Comparison of ENCODE assay signal across 10 cellular contexts in the genomic region with DNA sequence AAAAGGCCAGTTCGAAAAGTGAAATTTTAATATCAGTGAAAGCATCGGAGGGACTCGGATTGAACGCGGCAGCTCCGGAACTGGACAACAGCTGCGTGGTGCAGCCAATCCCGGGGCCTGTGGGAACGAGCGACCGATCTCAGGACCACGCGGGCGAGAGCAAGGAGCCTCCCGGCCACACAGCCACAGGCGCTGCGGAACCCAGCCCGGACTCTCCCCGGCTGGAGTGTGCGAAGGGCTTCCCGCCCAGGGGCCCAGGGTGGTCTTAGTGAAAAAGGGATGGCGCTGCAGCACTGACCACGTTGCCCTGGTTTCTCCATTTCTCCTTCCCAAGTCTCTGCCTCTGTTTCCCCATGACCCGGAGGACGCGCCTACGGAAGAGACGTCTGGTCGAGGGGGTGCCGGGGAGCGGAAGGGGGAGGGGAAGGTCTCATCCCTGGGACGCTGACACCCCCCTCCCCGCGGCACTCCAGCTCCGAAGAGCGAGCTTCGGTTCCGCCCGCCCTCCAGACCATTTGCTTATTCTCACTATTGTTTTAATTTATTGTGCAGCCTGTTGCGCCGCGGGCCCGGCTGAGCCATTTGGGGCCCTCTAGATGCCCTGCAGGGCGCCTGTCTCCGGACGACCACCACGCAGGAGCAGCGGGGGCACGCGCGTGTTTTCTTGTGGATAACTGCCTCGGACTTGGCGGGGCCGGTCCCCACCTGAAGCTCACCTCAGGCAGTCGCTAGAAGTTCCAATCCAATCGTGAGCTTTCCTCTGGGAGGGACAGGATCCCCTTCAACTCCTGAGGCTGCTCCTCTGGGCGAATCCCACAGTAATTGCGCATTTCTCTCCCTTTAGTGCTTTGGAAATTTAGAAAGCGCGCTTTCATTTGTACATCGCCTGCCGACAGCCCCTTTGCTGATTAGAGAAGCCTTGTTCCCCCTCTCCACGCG.
DNase-seq lines count a peak whose midpoint lies in the region; ATAC-seq and TF ChIP-seq lines count a peak whose summit lies in the region.
"Had no signal": no experiment of that assay in that cellular context is flagged by ENCODE, and none has a peak within 500 bp of the region (broad histone marks: within the 10 kb centered on the region; RNA-seq: fewer than 3 reads in every experiment).

No MANE protein-coding gene starts in this region.

- peaks cover 4% of the 10 kb centered on the region for H3K36me3 Mint-ChIP-seq in activated CD4-positive, alpha-beta T cell treated with anti-CD3 and anti-CD28 coated beads, Interleukin-2, amount 10 ng/mL, durations not matched to agents 7 days and 5 days (ENCODE audit: low read depth)
- H3K36me3 Mint-ChIP-seq in activated naive CD8-positive, alpha-beta T cell treated with anti-CD3 and anti-CD28 coated beads for 36 hours: peaks cover 2% of the 10 kb centered on the region

- H3K36me3 ChIP-seq in lung (ENCODE audit: control insufficient read depth in 2 of 2, insufficient read depth in 2 of 2, low read length in 2 of 2) (no peaks in the 10 kb centered on the region), testis (ENCODE audit: low read depth, missing control alignments) (no peaks in the 10 kb centered on the region)

- TF ChIP-seq POLR2A in testis (IDR thresholded peaks at IDR 0.05): no peak
- TF ChIP-seq POLR2A in lower leg skin (IDR thresholded peaks at IDR 0.05): no peak

- 5 to 8% methylated on average over 58 to 64 of the region's 64 CpGs for WGBS in lung, 2 donors
- 2 to 4% methylated on average over 37 to 64 of the region's 64 CpGs for WGBS in testis, 2 donors
- WGBS in lower leg skin, 2 donors: 10% methylated on average over 45 to 62 of the region's 64 CpGs

- H3K27me3 ChIP-seq in lung (ENCODE audit: control insufficient read depth, insufficient read depth) (no peaks in the 10 kb centered on the region), testis (no peaks in the 10 kb centered on the region)

- intact Hi-C loops in testis (cut with DNase I; ENCODE audit: low total_unique reads) (no loop called here), lower leg skin (cut with DNase I; ENCODE audit: low total_unique reads) (loop anchor here (10.0 kb wide), 1 partner anchor 1035 kb away; no protein-coding TSS in a partner anchor)

- H3K27ac ChIP-seq in lung (ENCODE audit: low read depth in 1 of 2, low read length in 1 of 2): no peak overlapping the region
- no peak overlapping the region for H3K27ac ChIP-seq in testis

- CTCF ChIA-PET in activated CD4-positive, alpha-beta T cell treated with anti-CD3 and anti-CD28 coated beads, Interleukin-2, amount 10 ng/mL, durations not matched to agents 7 days and 5 days (lab: Charles Lee): no interaction called here

- no peak for ATAC-seq in lung (ENCODE audit: insufficient read depth, low FRiP score)
- no peak for ATAC-seq in GM18511 (IDR thresholded peaks at IDR 0.05; ENCODE audit: unreplicated experiment)

- H3K4me3 ChIP-seq in lung: peak overlapping the region; percentile 18
- peak overlapping the region; percentile 12 to 45 for H3K4me3 ChIP-seq in testis
- H3K4me3 ChIP-seq in lower leg skin (ENCODE audit: low read depth, poor library complexity, severe bottlenecking): no peak overlapping the region

- H3K4me3 Mint-ChIP-seq in activated CD4-positive, alpha-beta T cell treated with anti-CD3 and anti-CD28 coated beads, Interleukin-2, amount 10 ng/mL, durations not matched to agents 7 days and 5 days: peak overlapping the region; percentile 74
- H3K4me3 Mint-ChIP-seq in activated naive CD8-positive, alpha-beta T cell treated with anti-CD3 and anti-CD28 coated beads for 36 hours: peak overlapping the region; percentile 35

- H3K4me1 ChIP-seq in lung (ENCODE audit: control insufficient read depth in 2 of 2, insufficient read depth in 2 of 2, low read length in 2 of 2): peaks cover 1 to 6% of the 10 kb centered on the region in 2 donors
- H3K4me1 ChIP-seq in testis: peaks cover 8% of the 10 kb centered on the region

- peaks cover 75% of the 10 kb centered on the region for H3K27me3 Mint-ChIP-seq in activated CD4-positive, alpha-beta T cell treated with anti-CD3 and anti-CD28 coated beads, Interleukin-2, amount 10 ng/mL, durations not matched to agents 7 days and 5 days
- peaks cover 77% of the 10 kb centered on the region for H3K27me3 Mint-ChIP-seq in activated naive CD8-positive, alpha-beta T cell treated with anti-CD3 and anti-CD28 coated beads for 36 hours

- no peak overlapping the region for H3K27ac Mint-ChIP-seq in activated CD4-positive, alpha-beta T cell treated with anti-CD3 and anti-CD28 coated beads, Interleukin-2, amount 10 ng/mL, durations not matched to agents 7 days and 5 days
- no peak overlapping the region for H3K27ac Mint-ChIP-seq in activated naive CD8-positive, alpha-beta T cell treated with anti-CD3 and anti-CD28 coated beads for 36 hours
- H3K27ac Mint-ChIP-seq: CD4-positive, alpha-beta T cell had no signal

- POLR2A ChIA-PET in activated CD4-positive, alpha-beta T cell treated with anti-CD3 and anti-CD28 coated beads, Interleukin-2, amount 10 ng/mL, durations not matched to agents 7 days and 5 days (lab: Charles Lee): interaction anchor here (0.5 kb wide), 1 partner anchor 9 kb away, joined by 9 read pairs; no protein-coding TSS in a partner anchor

- DNase-seq in activated CD4-positive, alpha-beta T cell treated with anti-CD3 and anti-CD28 coated beads, Interleukin-2, amount 10 ng/mL, durations not matched to agents 7 days and 5 days: no peak
- no peak for DNase-seq in activated CD4-positive, alpha-beta T cell treated with anti-CD3 and anti-CD28 coated beads for 48 hours
- no peak for DNase-seq in activated naive CD8-positive, alpha-beta T cell treated with anti-CD3 and anti-CD28 coated beads for 36 hours
- DNase-seq in lung (ENCODE audit: low spot score): no peak
- DNase-seq in testis: no peak
- no peak for DNase-seq in lower leg skin (ENCODE audit: low spot score in 2 of 2)
- no peak for DNase-seq in NOMO-1 treated with DMSO at 0.1 percent for 48 hours (lab: John Stamatoyannopoulos, UW; ENCODE audit: unreplicated experiment)
- DNase-seq: CD4-positive, alpha-beta T cell; SW 1271 had no signal

- TF ChIP-seq CTCF in lung (IDR thresholded peaks at IDR 0.05; ENCODE audit: control extremely low read depth, extremely low read depth) (no peak), testis (IDR thresholded peaks at IDR 0.05) (no peak), lower leg skin (IDR thresholded peaks at IDR 0.05) (no peak)

- peaks cover 0 to 6% of the 10 kb centered on the region in 2 donors for H3K9me3 ChIP-seq in lung (ENCODE audit: control insufficient read depth in 2 of 2, insufficient read depth in 1 of 2, low read length in 1 of 2)
- no peaks in the 10 kb centered on the region for H3K9me3 ChIP-seq in testis

- peaks cover 42% of the 10 kb centered on the region for H3K4me1 Mint-ChIP-seq in activated CD4-positive, alpha-beta T cell treated with anti-CD3 and anti-CD28 coated beads, Interleukin-2, amount 10 ng/mL, durations not matched to agents 7 days and 5 days
- peaks cover 28% of the 10 kb centered on the region for H3K4me1 Mint-ChIP-seq in activated naive CD8-positive, alpha-beta T cell treated with anti-CD3 and anti-CD28 coated beads for 36 hours

- H3K9me3 Mint-ChIP-seq in activated CD4-positive, alpha-beta T cell treated with anti-CD3 and anti-CD28 coated beads, Interleukin-2, amount 10 ng/mL, durations not matched to agents 7 days and 5 days: no peaks in the 10 kb centered on the region
- H3K9me3 Mint-ChIP-seq in activated naive CD8-positive, alpha-beta T cell treated with anti-CD3 and anti-CD28 coated beads for 36 hours: no peaks in the 10 kb centered on the region
- H3K9me3 Mint-ChIP-seq: CD4-positive, alpha-beta T cell had no signal
